ENCODE assay signal across 1 cellular context in genomic region chr12:49644620-49644994, GRCh38.
TF ChIP-seq lines count a peak whose summit lies in the region.

No MANE protein-coding gene starts in this region.

TF ChIP-seq in K562, 482 proteins besides CTCF, POLR2A, EP300 and RAD21 (continued from another document and continues in another):
- TF ChIP-seq STAT6 (CRISPR knock-in tag; IDR thresholded peaks at IDR 0.05), result no peak
- TF ChIP-seq SNRNP70 (optimal IDR thresholded peaks at IDR 0.05; ENCODE audit: low read depth, low read length), result no peak
- TF ChIP-seq, protein P1, sequence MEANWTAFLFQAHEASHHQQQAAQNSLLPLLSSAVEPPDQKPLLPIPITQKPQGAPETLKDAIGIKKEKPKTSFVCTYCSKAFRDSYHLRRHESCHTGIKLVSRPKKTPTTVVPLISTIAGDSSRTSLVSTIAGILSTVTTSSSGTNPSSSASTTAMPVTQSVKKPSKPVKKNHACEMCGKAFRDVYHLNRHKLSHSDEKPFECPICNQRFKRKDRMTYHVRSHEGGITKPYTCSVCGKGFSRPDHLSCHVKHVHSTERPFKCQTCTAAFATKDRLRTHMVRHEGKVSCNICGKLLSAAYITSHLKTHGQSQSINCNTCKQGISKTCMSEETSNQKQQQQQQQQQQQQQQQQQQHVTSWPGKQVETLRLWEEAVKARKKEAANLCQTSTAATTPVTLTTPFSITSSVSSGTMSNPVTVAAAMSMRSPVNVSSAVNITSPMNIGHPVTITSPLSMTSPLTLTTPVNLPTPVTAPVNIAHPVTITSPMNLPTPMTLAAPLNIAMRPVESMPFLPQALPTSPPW (CRISPR knock-in tag; IDR thresholded peaks at IDR 0.05), result peak; percentile 55
- 0 out of 2 replicates have a peak, but pooled peaks have one; percentile 26 for TF ChIP-seq L3MBTL2 (IDR thresholded peaks at IDR 0.05)
- TF ChIP-seq STAG1 (CRISPR knock-in tag; IDR thresholded peaks at IDR 0.05; ENCODE audit: borderline replicate concordance), result peak; percentile 67; the same call in 1 of the 2 replicates
- TF ChIP-seq ETV5 (CRISPR knock-in tag; IDR thresholded peaks at IDR 0.05; ENCODE audit: low read depth), result peak; percentile 57; the same call in 1 of the 2 replicates
- TF ChIP-seq RB1 (IDR thresholded peaks at IDR 0.05; ENCODE audit: low read depth), result peak; percentile 52; the same call in 1 of the 2 replicates
- 0 out of 2 replicates have a peak, but pooled peaks have one; percentile 38 for TF ChIP-seq ZBTB7A (IDR thresholded peaks at IDR 0.05; ENCODE audit: borderline replicate concordance, control insufficient read depth, low read depth, low read length)
- TF ChIP-seq, protein P2, sequence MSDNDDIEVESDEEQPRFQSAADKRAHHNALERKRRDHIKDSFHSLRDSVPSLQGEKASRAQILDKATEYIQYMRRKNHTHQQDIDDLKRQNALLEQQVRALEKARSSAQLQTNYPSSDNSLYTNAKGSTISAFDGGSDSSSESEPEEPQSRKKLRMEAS (CRISPR knock-in tag; IDR thresholded peaks at IDR 0.05), result peak; percentile 29
- TF ChIP-seq TSC22D4 (tag; IDR thresholded peaks at IDR 0.05), result no peak
- TF ChIP-seq CC2D1A (IDR thresholded peaks at IDR 0.05), result peak; percentile 93
- no peak for TF ChIP-seq PHF20 (IDR thresholded peaks at IDR 0.05; ENCODE audit: partially characterized antibody)
- TF ChIP-seq, protein P3, sequence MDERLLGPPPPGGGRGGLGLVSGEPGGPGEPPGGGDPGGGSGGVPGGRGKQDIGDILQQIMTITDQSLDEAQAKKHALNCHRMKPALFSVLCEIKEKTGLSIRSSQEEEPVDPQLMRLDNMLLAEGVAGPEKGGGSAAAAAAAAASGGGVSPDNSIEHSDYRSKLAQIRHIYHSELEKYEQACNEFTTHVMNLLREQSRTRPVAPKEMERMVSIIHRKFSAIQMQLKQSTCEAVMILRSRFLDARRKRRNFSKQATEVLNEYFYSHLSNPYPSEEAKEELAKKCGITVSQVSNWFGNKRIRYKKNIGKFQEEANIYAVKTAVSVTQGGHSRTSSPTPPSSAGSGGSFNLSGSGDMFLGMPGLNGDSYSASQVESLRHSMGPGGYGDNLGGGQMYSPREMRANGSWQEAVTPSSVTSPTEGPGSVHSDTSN (CRISPR knock-in tag; IDR thresholded peaks at IDR 0.05; ENCODE audit: low read depth), result no peak
- TF ChIP-seq, protein P3 (tag; conservative IDR thresholded peaks at IDR 0.05; ENCODE audit: low read depth), result peak; percentile 55
- TF ChIP-seq, protein P4, sequence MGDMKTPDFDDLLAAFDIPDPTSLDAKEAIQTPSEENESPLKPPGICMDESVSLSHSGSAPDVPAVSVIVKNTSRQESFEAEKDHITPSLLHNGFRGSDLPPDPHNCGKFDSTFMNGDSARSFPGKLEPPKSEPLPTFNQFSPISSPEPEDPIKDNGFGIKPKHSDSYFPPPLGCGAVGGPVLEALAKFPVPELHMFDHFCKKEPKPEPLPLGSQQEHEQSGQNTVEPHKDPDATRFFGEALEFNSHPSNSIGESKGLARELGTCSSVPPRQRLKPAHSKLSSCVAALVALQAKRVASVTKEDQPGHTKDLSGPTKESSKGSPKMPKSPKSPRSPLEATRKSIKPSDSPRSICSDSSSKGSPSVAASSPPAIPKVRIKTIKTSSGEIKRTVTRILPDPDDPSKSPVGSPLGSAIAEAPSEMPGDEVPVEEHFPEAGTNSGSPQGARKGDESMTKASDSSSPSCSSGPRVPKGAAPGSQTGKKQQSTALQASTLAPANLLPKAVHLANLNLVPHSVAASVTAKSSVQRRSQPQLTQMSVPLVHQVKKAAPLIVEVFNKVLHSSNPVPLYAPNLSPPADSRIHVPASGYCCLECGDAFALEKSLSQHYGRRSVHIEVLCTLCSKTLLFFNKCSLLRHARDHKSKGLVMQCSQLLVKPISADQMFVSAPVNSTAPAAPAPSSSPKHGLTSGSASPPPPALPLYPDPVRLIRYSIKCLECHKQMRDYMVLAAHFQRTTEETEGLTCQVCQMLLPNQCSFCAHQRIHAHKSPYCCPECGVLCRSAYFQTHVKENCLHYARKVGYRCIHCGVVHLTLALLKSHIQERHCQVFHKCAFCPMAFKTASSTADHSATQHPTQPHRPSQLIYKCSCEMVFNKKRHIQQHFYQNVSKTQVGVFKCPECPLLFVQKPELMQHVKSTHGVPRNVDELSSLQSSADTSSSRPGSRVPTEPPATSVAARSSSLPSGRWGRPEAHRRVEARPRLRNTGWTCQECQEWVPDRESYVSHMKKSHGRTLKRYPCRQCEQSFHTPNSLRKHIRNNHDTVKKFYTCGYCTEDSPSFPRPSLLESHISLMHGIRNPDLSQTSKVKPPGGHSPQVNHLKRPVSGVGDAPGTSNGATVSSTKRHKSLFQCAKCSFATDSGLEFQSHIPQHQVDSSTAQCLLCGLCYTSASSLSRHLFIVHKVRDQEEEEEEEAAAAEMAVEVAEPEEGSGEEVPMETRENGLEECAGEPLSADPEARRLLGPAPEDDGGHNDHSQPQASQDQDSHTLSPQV (IDR thresholded peaks at IDR 0.05), result 0 out of 2 replicates have a peak, but pooled peaks have one; percentile 33
- no peak for TF ChIP-seq REST (CRISPR knock-in tag; IDR thresholded peaks at IDR 0.05; ENCODE audit: low read depth)
- TF ChIP-seq, protein P5, sequence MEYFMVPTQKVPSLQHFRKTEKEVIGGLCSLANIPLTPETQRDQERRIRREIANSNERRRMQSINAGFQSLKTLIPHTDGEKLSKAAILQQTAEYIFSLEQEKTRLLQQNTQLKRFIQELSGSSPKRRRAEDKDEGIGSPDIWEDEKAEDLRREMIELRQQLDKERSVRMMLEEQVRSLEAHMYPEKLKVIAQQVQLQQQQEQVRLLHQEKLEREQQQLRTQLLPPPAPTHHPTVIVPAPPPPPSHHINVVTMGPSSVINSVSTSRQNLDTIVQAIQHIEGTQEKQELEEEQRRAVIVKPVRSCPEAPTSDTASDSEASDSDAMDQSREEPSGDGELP (CRISPR knock-in tag; IDR thresholded peaks at IDR 0.05; ENCODE audit: borderline replicate concordance), result peak; percentile 20; the same call in 1 of the 2 replicates
- no peak for TF ChIP-seq EHMT2 (IDR thresholded peaks at IDR 0.05)
- no peak for TF ChIP-seq DACH1 (IDR thresholded peaks at IDR 0.05; ENCODE audit: partially characterized antibody)
- no peak for TF ChIP-seq FIP1L1 (IDR thresholded peaks at IDR 0.05; ENCODE audit: low read depth, low read length, poor library complexity, severe bottlenecking)
- no peak for TF ChIP-seq ZFP36 (IDR thresholded peaks at IDR 0.05; ENCODE audit: low read depth, low read length, partially characterized antibody)
- TF ChIP-seq MYC (IDR thresholded peaks at IDR 0.05; ENCODE audit: low read depth, low read length), result peak; percentile 85
- no peak for TF ChIP-seq MYC (CRISPR knock-in tag; IDR thresholded peaks at IDR 0.05; ENCODE audit: borderline replicate concordance, low read depth)
- TF ChIP-seq, protein P6, sequence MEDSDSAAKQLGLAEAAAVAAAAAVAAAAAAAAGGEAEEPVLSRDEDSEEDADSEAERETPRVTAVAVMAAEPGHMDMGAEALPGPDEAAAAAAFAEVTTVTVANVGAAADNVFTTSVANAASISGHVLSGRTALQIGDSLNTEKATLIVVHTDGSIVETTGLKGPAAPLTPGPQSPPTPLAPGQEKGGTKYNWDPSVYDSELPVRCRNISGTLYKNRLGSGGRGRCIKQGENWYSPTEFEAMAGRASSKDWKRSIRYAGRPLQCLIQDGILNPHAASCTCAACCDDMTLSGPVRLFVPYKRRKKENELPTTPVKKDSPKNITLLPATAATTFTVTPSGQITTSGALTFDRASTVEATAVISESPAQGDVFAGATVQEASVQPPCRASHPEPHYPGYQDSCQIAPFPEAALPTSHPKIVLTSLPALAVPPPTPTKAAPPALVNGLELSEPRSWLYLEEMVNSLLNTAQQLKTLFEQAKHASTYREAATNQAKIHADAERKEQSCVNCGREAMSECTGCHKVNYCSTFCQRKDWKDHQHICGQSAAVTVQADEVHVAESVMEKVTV (CRISPR knock-in tag; IDR thresholded peaks at IDR 0.05), result peak; percentile 99
- TF ChIP-seq JUN (IDR thresholded peaks at IDR 0.05; ENCODE audit: borderline replicate concordance, low read depth, low read length), result peak; percentile 33; the same call in 1 of the 2 replicates
- TF ChIP-seq JUN (CRISPR knock-in tag; IDR thresholded peaks at IDR 0.05; ENCODE audit: borderline replicate concordance), result no peak
- TF ChIP-seq CHAMP1 (IDR thresholded peaks at IDR 0.05), result no peak
- TF ChIP-seq NR2C2 (CRISPR knock-in tag; IDR thresholded peaks at IDR 0.05), result 0 out of 2 replicates have a peak, but pooled peaks have one; percentile 25
- no peak for TF ChIP-seq NR2C2 (tag; IDR thresholded peaks at IDR 0.05)
- TF ChIP-seq ZBTB9 (CRISPR knock-in tag; IDR thresholded peaks at IDR 0.05), result 0 out of 2 replicates have a peak, but pooled peaks have one; percentile 24
- TF ChIP-seq MYNN (IDR thresholded peaks at IDR 0.05), result peak; percentile 46; the same call in 1 of the 2 replicates
- TF ChIP-seq MYNN (CRISPR knock-in tag; IDR thresholded peaks at IDR 0.05), result no peak
- TF ChIP-seq JUND (IDR thresholded peaks at IDR 0.05; ENCODE audit: borderline replicate concordance, low read depth, low read length), result peak; percentile 39; the same call in 1 of the 2 replicates
- no peak for TF ChIP-seq JUND (tag; IDR thresholded peaks at IDR 0.05; ENCODE audit: borderline replicate concordance, low read depth, low read length)
